ENCODE assay signal across 14 cellular contexts in the genomic region with DNA sequence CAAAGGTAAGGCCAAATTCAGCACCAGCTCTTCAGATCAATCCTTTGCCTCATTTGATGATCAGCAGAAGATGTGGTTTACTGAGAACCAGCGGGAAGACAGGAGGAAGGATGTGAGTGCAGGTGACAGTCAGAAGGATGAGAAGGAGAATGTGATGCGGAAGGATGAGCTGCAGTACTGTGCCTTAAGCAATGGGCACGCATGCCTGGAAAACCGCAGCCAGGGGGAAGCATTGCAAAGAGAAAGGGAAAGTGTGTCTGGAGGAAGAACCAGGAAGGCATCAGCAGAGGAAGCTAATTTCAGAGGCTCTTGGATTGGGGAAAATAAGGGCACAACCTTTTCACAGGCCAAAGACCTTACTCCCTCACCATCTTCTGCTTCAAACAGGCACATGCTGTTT. TPM values are rescaled to one million over a fixed set of nuclear protein-coding genes. Genes with fewer than 3 reads are reported as not detected.
DNase-seq lines count a peak whose midpoint lies in the region; ATAC-seq and TF ChIP-seq lines count a peak whose summit lies in the region.
"Had no signal": no experiment of that assay in that cellular context is flagged by ENCODE, and none has a peak within 500 bp of the region (broad histone marks: within the 10 kb centered on the region; RNA-seq: fewer than 3 reads in every experiment).

No MANE protein-coding gene starts in this region.

- H3K27me3 ChIP-seq in DND-41 (ENCODE audit: insufficient read depth, low read length, poor library complexity), result no peaks in the 10 kb centered on the region
- peaks cover 0 to 5% (median 0%) of the 10 kb centered on the region in 45 donors for H3K27me3 ChIP-seq in dorsolateral prefrontal cortex

- no peaks in the 10 kb centered on the region for H3K9me3 ChIP-seq in DND-41 (ENCODE audit: insufficient read depth, low read length, severe bottlenecking)
- H3K9me3 ChIP-seq: thoracic aorta had no signal

- TF ChIP-seq CTCF in DND-41 (IDR thresholded peaks at IDR 0.05; ENCODE audit: borderline replicate concordance, extremely low read depth, low read length, poor library complexity, severe bottlenecking) (peak; percentile 32), HFF-Myc (IDR thresholded peaks at IDR 0.05; ENCODE audit: low read depth, low read length, missing control alignments) (peak; percentile 15), dorsolateral prefrontal cortex (IDR thresholded peaks at IDR 0.05 in 54 of 56, conservative IDR thresholded peaks at IDR 0.05 in 2 of 56; ENCODE audit: low read depth in 1 of 56, partially characterized antibody in 56 of 56) (peak in 1 of 56 donors; percentile 20)

- H4K20me1 ChIP-seq in DND-41 (ENCODE audit: insufficient read depth, low read length), result no peaks in the 10 kb centered on the region

- in situ Hi-C loops in KBM-7 (cut with MboI; ENCODE audit: low pct_unique_long_range_greater_than_20kb, low sequenced_read_pairs), result no loop called here

- H3K4me3 ChIP-seq in DND-41 (ENCODE audit: low read depth in 1 of 2, low read length in 2 of 2), result no peak overlapping the region
- no peak overlapping the region for H3K4me3 ChIP-seq in HFF-Myc (replicated peaks; ENCODE audit: low read depth, low read length)
- H3K4me3 ChIP-seq in dorsolateral prefrontal cortex, result no peak overlapping the region
- H3K4me3 ChIP-seq: thoracic aorta had no signal

- no peak overlapping the region for H2AFZ ChIP-seq in DND-41 (ENCODE audit: low read depth, low read length)

- H3K4me1 ChIP-seq in DND-41 (ENCODE audit: insufficient read depth, low read length), result no peaks in the 10 kb centered on the region

- DNase-seq in DND-41 (no peak), HFF-Myc (ENCODE audit: extremely low read depth, low read depth) (no peak), SK-N-DZ (ENCODE audit: low spot score) (peak; percentile 32), islet precursor cell (peak; percentile 64), KBM-7 (no peak), dorsolateral prefrontal cortex (no peak)
- DNase-seq in stimulated activated CD4-positive, alpha-beta T cell treated with anti-CD3 and anti-CD28 coated beads, Interleukin-2, amount 100 ng/mL, for 48 hours, result no peak
- DNase-seq: activated CD8-positive, alpha-beta T cell treated with anti-CD3 and anti-CD28 coated beads for 36 hours; activated naive CD4-positive, alpha-beta T cell; immature natural killer cell; NCI-H1694 treated with DMSO at 0.1 percent for 48 hours had no signal

- H3K79me2 ChIP-seq in DND-41 (ENCODE audit: insufficient read depth, low read length), result no peaks in the 10 kb centered on the region

- ATAC-seq in DND-41 (ENCODE audit: insufficient read depth, low read depth), result no peak
- no peak for ATAC-seq in GM19397 (IDR thresholded peaks at IDR 0.05; ENCODE audit: unreplicated experiment)
- ATAC-seq: activated CD8-positive, alpha-beta T cell treated with anti-CD3 and anti-CD28 coated beads for 36 hours had no signal

- H3K9ac ChIP-seq in DND-41 (ENCODE audit: low read depth, low read length), result no peak overlapping the region

- intact Hi-C loops in dorsolateral prefrontal cortex (cut with DNase I), result no loop called here

- H3K27ac ChIP-seq in DND-41 (ENCODE audit: low read length) (no peak overlapping the region), dorsolateral prefrontal cortex (no peak overlapping the region)
- H3K27ac ChIP-seq: thoracic aorta had no signal

- no peaks in the 10 kb centered on the region for H3K36me3 ChIP-seq in DND-41 (ENCODE audit: insufficient read depth, low read length)
- H3K36me3 ChIP-seq: thoracic aorta had no signal

- H3K4me2 ChIP-seq in DND-41 (ENCODE audit: insufficient read depth, low read length), result no peak overlapping the region

RNA-seq across cellular contexts. Expression of a gene that starts 25.7 kb away (rescaled TPM):
- not detected in 2 replicates for polyA plus RNA-seq in SK-N-DZ (2014; cell fraction: cytosol; rRNA removed)
- polyA plus RNA-seq in SK-N-DZ (2014; cell fraction: nucleus; rRNA removed), result not detected in 2 replicates
- total RNA-seq in dorsolateral prefrontal cortex, result under 1 TPM in 2 of 120 experiments, not detected in 118; 0.12 to 0.15 TPM
- total RNA-seq: activated CD8-positive, alpha-beta T cell treated with anti-CD3 and anti-CD28 coated beads for 36 hours; cerebellum had no signal
- polyA plus RNA-seq: immature natural killer cell had no signal

Comparison
In these comparisons a context has a peak if more than half of its experiments do, and no peak if none do; other contexts are left out.
1. DNase-seq: peak in SK-N-DZ (single experiment) and islet precursor cell (single experiment); none in DND-41 (single experiment), HFF-Myc (single experiment), KBM-7 (single experiment), stimulated activated CD4-positive, alpha-beta T cell treated with anti-CD3 and anti-CD28 coated beads, Interleukin-2, amount 100 ng/mL, for 48 hours (0 of 2) and dorsolateral prefrontal cortex (0 of 10).